13 cellular contexts compared by ENCODE assay signal in genomic region chr5:52995095-52995494, GRCh38. TPM values are rescaled to one million over a fixed set of nuclear protein-coding genes. Genes with fewer than 3 reads are reported as not detected.
DNase-seq lines count a peak whose midpoint lies in the region; ATAC-seq and TF ChIP-seq lines count a peak whose summit lies in the region.
"Had no signal": no experiment of that assay in that cellular context is flagged by ENCODE, and none has a peak within 500 bp of the region (broad histone marks: within the 10 kb centered on the region; RNA-seq: fewer than 3 reads in every experiment).

No MANE protein-coding gene starts in this region.

- no TSS peak for BruUV-seq in mammary epithelial cell (replicated peaks; lab: Mats Ljungman, UMichigan)
- no TSS peak for BruUV-seq in MCF 10A (replicated peaks; lab: Mats Ljungman, UMichigan)

- H3K4me1 ChIP-seq in mammary epithelial cell (ENCODE audit: insufficient read depth, low read length), result peaks cover 64% of the 10 kb centered on the region

- intact Hi-C loops in mammary epithelial cell (cut with micrococcal nuclease) (no loop called here), MCF 10A (cut with micrococcal nuclease) (no loop called here)

- H3K27ac ChIP-seq in mammary epithelial cell (ENCODE audit: insufficient read depth, low read depth, low read length) (no peak overlapping the region), cingulate gyrus (ENCODE audit: low read depth, low read length) (peak overlapping the region; percentile 76)

- no peak overlapping the region for H3K4me3 ChIP-seq in mammary epithelial cell (replicated peaks in 1 of 3; ENCODE audit: insufficient read depth in 1 of 3, low read depth in 2 of 3, low read length in 3 of 3)

- H3K36me3 ChIP-seq in mammary epithelial cell (ENCODE audit: insufficient read depth, low read length), result peaks cover 28% of the 10 kb centered on the region

- no peak overlapping the region for H2AFZ ChIP-seq in mammary epithelial cell (ENCODE audit: low read depth, low read length)

- CTCF ChIA-PET in mammary epithelial cell (lab: Charles Lee; ENCODE audit: low non-redundant PET), result no interaction called here
- CTCF ChIA-PET in MCF 10A (lab: Yijun Ruan, JAX), result interaction anchor here (0.5 to 3.8 kb wide), 4 partner anchors 47 to 103 kb away, joined by 3 to 17 read pairs (median 11); no protein-coding TSS in a partner anchor

- peaks cover 99% of the 10 kb centered on the region for H3K79me2 ChIP-seq in mammary epithelial cell (ENCODE audit: insufficient read depth, low read length)

- in situ Hi-C loops in mammary epithelial cell (cut with MboI; ENCODE audit: low sequenced_read_pairs in 2 of 2), result no loop called here

- no peaks in the 10 kb centered on the region for H3K27me3 ChIP-seq in mammary epithelial cell (ENCODE audit: insufficient read depth, low read length)

- POLR2A ChIA-PET in MCF 10A (lab: Yijun Ruan, JAX), result interaction anchor here (2.3 kb wide), 1 partner anchor 47 kb away, joined by 7 read pairs; no protein-coding TSS in a partner anchor

- H3K27me3 Mint-ChIP-seq in MCF 10A (ENCODE audit: insufficient read depth, unreplicated experiment) (no peaks in the 10 kb centered on the region), T-helper 17 cell (peaks cover 6% of the 10 kb centered on the region)

- H3K4me2 ChIP-seq in mammary epithelial cell (ENCODE audit: insufficient read depth, low read depth, low read length), result peak overlapping the region; percentile 34

- no peak overlapping the region for H3K27ac Mint-ChIP-seq in MCF 10A (ENCODE audit: low read depth, unreplicated experiment)
- no peak overlapping the region for H3K27ac Mint-ChIP-seq in T-helper 17 cell
- H3K27ac Mint-ChIP-seq: CD4-positive, CD25-positive, alpha-beta regulatory T cell had no signal

- TF ChIP-seq CTCF in mammary epithelial cell (conservative IDR thresholded peaks at IDR 0.05 in 1 of 2, IDR thresholded peaks at IDR 0.05 in 1 of 2; ENCODE audit: extremely low read depth in 1 of 2, insufficient read depth in 1 of 2, low read depth in 1 of 2, low read length in 2 of 2) (no peak), MCF 10A (IDR thresholded peaks at IDR 0.05; ENCODE audit: unreplicated experiment) (no peak)

- ATAC-seq in HG03442 (IDR thresholded peaks at IDR 0.05; ENCODE audit: unreplicated experiment) (peak; percentile 50), HG03196 (IDR thresholded peaks at IDR 0.05; ENCODE audit: unreplicated experiment) (no peak), T-helper 17 cell (no peak)

- H4K20me1 ChIP-seq in mammary epithelial cell (ENCODE audit: insufficient read depth, low read length), result no peaks in the 10 kb centered on the region

- H3K4me3 Mint-ChIP-seq in MCF 10A (ENCODE audit: unreplicated experiment) (no peak overlapping the region), T-helper 17 cell (no peak overlapping the region)
- H3K4me3 Mint-ChIP-seq: CD4-positive, CD25-positive, alpha-beta regulatory T cell had no signal

- H3K9ac ChIP-seq in mammary epithelial cell (ENCODE audit: insufficient read depth, low read length), result no peak overlapping the region

- dilution Hi-C loops in mammary epithelial cell (cut with HindIII; ENCODE audit: low sequenced_read_pairs), result no loop called here

- H3K4me1 Mint-ChIP-seq in MCF 10A (ENCODE audit: insufficient read depth, unreplicated experiment) (peaks cover 23% of the 10 kb centered on the region), T-helper 17 cell (peaks cover 5% of the 10 kb centered on the region)

- WGBS in mammary epithelial cell (ENCODE audit: low coverage, missing lambda C conversion rate), result 100% methylated on average over 1 of the region's 1 CpG

- H3K9me3 ChIP-seq in mammary epithelial cell (replicated peaks; ENCODE audit: insufficient read depth, low read length) (no peaks in the 10 kb centered on the region), T-helper 17 cell (ENCODE audit: control insufficient read depth, low read length, poor library complexity, severe bottlenecking) (no peaks in the 10 kb centered on the region)

- no peaks in the 10 kb centered on the region for H3K36me3 Mint-ChIP-seq in MCF 10A (ENCODE audit: insufficient read depth, unreplicated experiment)
- H3K36me3 Mint-ChIP-seq in T-helper 17 cell (ENCODE audit: low read depth), result peaks cover 2% of the 10 kb centered on the region

- DNase-seq in mammary epithelial cell (no peak), MCF 10A (ENCODE audit: unreplicated experiment) (no peak), T-helper 17 cell (no peak), middle frontal gyrus (ENCODE audit: extremely low spot score, low spot score) (no peak)
- DNase-seq: ACHN; CD4-positive, CD25-positive, alpha-beta regulatory T cell; MV-4-11; NCI-H1417 treated with DMSO at 0.1 percent for 48 hours; NCI-H2081; NCI-H69 had no signal

- H3K9me3 Mint-ChIP-seq in MCF 10A (ENCODE audit: unreplicated experiment), result no peaks in the 10 kb centered on the region
- H3K9me3 Mint-ChIP-seq: CD4-positive, CD25-positive, alpha-beta regulatory T cell had no signal

RNA-seq across cellular contexts. Expression of gene ITGA2, which starts 5.9 kb away (rescaled TPM):
- total RNA-seq in mammary epithelial cell (100 to 1,000 TPM; 191 to 204 TPM), MCF 10A (2022) (14.1 and 16.8 TPM in 2 replicates), T-helper 17 cell (1 to 10 TPM in 1 of 2 donors, under 1 TPM in 1; 0.62 to 1.8 TPM)
- 86.5 TPM for polyA plus RNA-seq in mammary epithelial cell
- polyA minus RNA-seq in mammary epithelial cell, result 266 TPM

Comparison
In these comparisons a context has a peak if more than half of its experiments do, and no peak if none do; other contexts are left out.
1. RNA of gene ITGA2, which starts 5.9 kb away (total RNA-seq): 191 to 204 TPM in mammary epithelial cell; 14.1 to 16.8 TPM in MCF 10A and 0.62 to 1.8 TPM in T-helper 17 cell; every median in the first group is over 10 times any median in the second.